In genomic region chr12:113965951-113966797, GRCh38 we compare ENCODE assay signal across 8 cellular contexts. TPM values are rescaled to one million over a fixed set of nuclear protein-coding genes. Genes with fewer than 3 reads are reported as not detected.
A peak's percentile ranks its signal among the peaks of the same experiment; 100 is the strongest.
DNase-seq lines count a peak whose midpoint lies in the region; ATAC-seq, FAIRE-seq and TF ChIP-seq lines count a peak whose summit lies in the region.

A gene with protein sequence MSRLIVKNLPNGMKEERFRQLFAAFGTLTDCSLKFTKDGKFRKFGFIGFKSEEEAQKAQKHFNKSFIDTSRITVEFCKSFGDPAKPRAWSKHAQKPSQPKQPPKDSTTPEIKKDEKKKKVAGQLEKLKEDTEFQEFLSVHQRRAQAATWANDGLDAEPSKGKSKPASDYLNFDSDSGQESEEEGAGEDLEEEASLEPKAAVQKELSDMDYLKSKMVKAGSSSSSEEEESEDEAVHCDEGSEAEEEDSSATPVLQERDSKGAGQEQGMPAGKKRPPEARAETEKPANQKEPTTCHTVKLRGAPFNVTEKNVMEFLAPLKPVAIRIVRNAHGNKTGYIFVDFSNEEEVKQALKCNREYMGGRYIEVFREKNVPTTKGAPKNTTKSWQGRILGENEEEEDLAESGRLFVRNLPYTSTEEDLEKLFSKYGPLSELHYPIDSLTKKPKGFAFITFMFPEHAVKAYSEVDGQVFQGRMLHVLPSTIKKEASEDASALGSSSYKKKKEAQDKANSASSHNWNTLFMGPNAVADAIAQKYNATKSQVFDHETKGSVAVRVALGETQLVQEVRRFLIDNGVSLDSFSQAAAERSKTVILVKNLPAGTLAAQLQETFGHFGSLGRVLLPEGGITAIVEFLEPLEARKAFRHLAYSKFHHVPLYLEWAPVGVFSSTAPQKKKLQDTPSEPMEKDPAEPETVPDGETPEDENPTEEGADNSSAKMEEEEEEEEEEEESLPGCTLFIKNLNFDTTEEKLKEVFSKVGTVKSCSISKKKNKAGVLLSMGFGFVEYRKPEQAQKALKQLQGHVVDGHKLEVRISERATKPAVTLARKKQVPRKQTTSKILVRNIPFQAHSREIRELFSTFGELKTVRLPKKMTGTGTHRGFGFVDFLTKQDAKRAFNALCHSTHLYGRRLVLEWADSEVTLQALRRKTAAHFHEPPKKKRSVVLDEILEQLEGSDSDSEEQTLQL (minus strand): TSS chr12:113966325. CDS start chr12:113966227, 98 bp downstream.

- H3K4me1 ChIP-seq in IMR-90 (ENCODE audit: control insufficient read depth, insufficient read depth, low read length) = no peaks in the 10 kb centered on the region
- peaks cover 17% of the 10 kb centered on the region for H3K4me1 ChIP-seq in OCI-LY7 (ENCODE audit: insufficient read depth, low read length, poor library complexity, severe bottlenecking)
- peaks cover 12% of the 10 kb centered on the region for H3K4me1 ChIP-seq in endothelial cell of umbilical vein (ENCODE audit: control insufficient read depth, extremely low read depth, insufficient read depth, low read length)

- TF ChIP-seq CTCF in IMR-90 (conservative IDR thresholded peaks at IDR 0.05; ENCODE audit: low read depth, low read length) (peak; percentile 95), OCI-LY7 (conservative IDR thresholded peaks at IDR 0.05; ENCODE audit: low read length) (peak; percentile 91), endothelial cell of umbilical vein (IDR thresholded peaks at IDR 0.05; ENCODE audit: extremely low read depth in 1 of 2, insufficient read depth in 1 of 2, low read depth in 1 of 2, low read length in 2 of 2) (peak; percentile 94 to 96)

- ATAC-seq in GM21528 (IDR thresholded peaks at IDR 0.05; ENCODE audit: low FRiP score, unreplicated experiment) = peak; percentile 98
- ATAC-seq in IMR-90 (ENCODE audit: low read depth) = peak; percentile 100

- 0 out of 3 replicates have a peak within 1 kb of the TSS, but pooled peaks have one; percentile 50 for H2BK15ac ChIP-seq in IMR-90 (ENCODE audit: low read depth, low read length)

- peaks cover 18% of the 10 kb centered on the region; the same call in 1 of the 2 replicates for H3K79me2 ChIP-seq in OCI-LY7 (ENCODE audit: insufficient read depth, low read depth, low read length)
- H3K79me2 ChIP-seq in endothelial cell of umbilical vein (ENCODE audit: control insufficient read depth, insufficient read depth, low read length) = peaks cover 20% of the 10 kb centered on the region

- H3K4me3 ChIP-seq in IMR-90 (ENCODE audit: insufficient read depth, low read depth, low read length) (peak within 1 kb of the TSS; percentile 60), OCI-LY7 (ENCODE audit: low read depth, low read length, poor library complexity, severe bottlenecking) (peak within 1 kb of the TSS; percentile 90), endothelial cell of umbilical vein (replicated peaks in 1 of 3; ENCODE audit: insufficient read depth in 1 of 3, low read depth in 1 of 3, low read length in 3 of 3) (peak within 1 kb of the TSS; percentile 54 to 85 (median 84))

- WGBS in IMR-90 (ENCODE audit: extremely low coverage in 2 of 2, insufficient read length in 1 of 2), 2 experiments = 1% methylated on average over 21 of the region's 46 CpGs; no CpG with 5 or more reads in 1 of the 2 experiments

- H3K9me3 ChIP-seq in IMR-90 (ENCODE audit: control insufficient read depth, insufficient read depth, low read length) (no peaks in the 10 kb centered on the region), OCI-LY7 (ENCODE audit: low read length) (no peaks in the 10 kb centered on the region), endothelial cell of umbilical vein (replicated peaks; ENCODE audit: control insufficient read depth, insufficient read depth, low read length) (no peaks in the 10 kb centered on the region)

- H3K4me2 ChIP-seq in IMR-90 (ENCODE audit: low read depth, low read length) = peak within 1 kb of the TSS; percentile 84
- peak within 1 kb of the TSS; percentile 99 for H3K4me2 ChIP-seq in OCI-LY7 (ENCODE audit: low read length)
- H3K4me2 ChIP-seq in endothelial cell of umbilical vein (ENCODE audit: insufficient read depth, low read length) = peak within 1 kb of the TSS; percentile 89

- H3K9me2 ChIP-seq in OCI-LY7 (ENCODE audit: insufficient read depth, low read length) = no peaks in the 10 kb centered on the region

- peak; percentile 62 for TF ChIP-seq RAD21 in IMR-90 (IDR thresholded peaks at IDR 0.05; ENCODE audit: low read length)

- H3K14ac ChIP-seq in IMR-90 (replicated peaks; ENCODE audit: low read depth, low read length) = peak within 1 kb of the TSS; percentile 87

- H2AK5ac ChIP-seq in IMR-90 (ENCODE audit: low read depth, low read length) = no peak within 1 kb of the TSS

- H3K23ac ChIP-seq in IMR-90 (ENCODE audit: low read depth, low read length) = peak within 1 kb of the TSS; percentile 77; the same call in 1 of the 2 replicates

- peak within 1 kb of the TSS; percentile 39 for H2BK5ac ChIP-seq in IMR-90 (ENCODE audit: low read depth, low read length, poor library complexity, severe bottlenecking)

- dilution Hi-C loops in IMR-90 (cut with HindIII; ENCODE audit: low sequenced_read_pairs, unreplicated experiment) = no loop called here
- dilution Hi-C loops in endothelial cell of umbilical vein (cut with MboI; ENCODE audit: extremely low pct_ligation_motif_present, low sequenced_read_pairs) = no loop called here

- DNase-seq in DMS153 (lab: John Stamatoyannopoulos, UW) = peak; percentile 97
- DNase-seq in IMR-90 = peak; percentile 97
- peak; percentile 99 for DNase-seq in OCI-LY7 (ENCODE audit: low spot score)
- peak; percentile 98 for DNase-seq in activated T-cell treated with anti-CD3 and anti-CD28 coated beads for 1 hour (ENCODE audit: low read depth)
- DNase-seq in endothelial cell of umbilical vein (ENCODE audit: low read depth, low spot score) = peak; percentile 98
- peak; percentile 99 for DNase-seq in midbrain (lab: John Stamatoyannopoulos, UW)
- DNase-seq in stimulated activated CD8-positive, alpha-beta memory T cell treated with anti-CD3 and anti-CD28 coated beads, Interleukin-2, amount 100 ng/mL, for 1 hour (ENCODE audit: low read depth in 2 of 2) = peak; percentile 94 to 97

- H3K9ac ChIP-seq in IMR-90 (ENCODE audit: low read depth, low read length) = peak within 1 kb of the TSS; percentile 79
- peak within 1 kb of the TSS; percentile 69 for H3K9ac ChIP-seq in endothelial cell of umbilical vein (replicated peaks; ENCODE audit: extremely low read depth, insufficient read depth, low read length)

- peak; percentile 97 for FAIRE-seq in endothelial cell of umbilical vein (lab: Jason Lieb, UNC)

- peak within 1 kb of the TSS; percentile 84 for H3K4ac ChIP-seq in IMR-90 (ENCODE audit: low read depth, low read length)

- H2BK120ac ChIP-seq in IMR-90 (ENCODE audit: low read depth, low read length) = peak within 1 kb of the TSS; percentile 71

- H3K27me3 ChIP-seq in IMR-90 (ENCODE audit: control insufficient read depth, insufficient read depth, low read length) (peaks cover 5% of the 10 kb centered on the region; the same call in 1 of the 2 replicates), endothelial cell of umbilical vein (ENCODE audit: control insufficient read depth in 2 of 2, insufficient read depth in 2 of 2, low read length in 2 of 2) (peaks cover 0 to 2% of the 10 kb centered on the region in 2 experiments)

- intact Hi-C loops in IMR-90 (cut with micrococcal nuclease) (loop anchor here (1.0 to 5.0 kb wide), 3 partner anchors 431 to 542 kb away; no protein-coding TSS in a partner anchor), OCI-LY7 (cut with micrococcal nuclease; ENCODE audit: unreplicated experiment) (no loop called here), endothelial cell of umbilical vein (cut with micrococcal nuclease) (loop anchor here (1.0 kb wide), 1 partner anchor 542 kb away; no protein-coding TSS in a partner anchor)

- POLR2A ChIA-PET in IMR-90 (lab: Charles Lee; ENCODE audit: unreplicated experiment) (no interaction called here), OCI-LY7 (lab: Charles Lee) (interaction anchor here (0.7 kb wide), 1 partner anchor 631 kb away, joined by 3 read pairs; the partner anchor contains the start of gene SLC8B1), endothelial cell of umbilical vein (lab: Charles Lee) (no interaction called here)

- BruUV-seq in IMR-90 (replicated peaks; lab: Mats Ljungman, UMichigan) (no TSS peak), OCI-LY7 (replicated peaks; lab: Mats Ljungman, UMichigan) (no TSS peak), endothelial cell of umbilical vein (replicated peaks; lab: Mats Ljungman, UMichigan) (no TSS peak)

- H3K36me3 ChIP-seq in IMR-90 (ENCODE audit: control insufficient read depth, insufficient read depth, low read length) (peaks cover 8% of the 10 kb centered on the region), OCI-LY7 (ENCODE audit: insufficient read depth, low read length) (peaks cover 12% of the 10 kb centered on the region), endothelial cell of umbilical vein (ENCODE audit: control insufficient read depth in 2 of 2, extremely low read depth in 1 of 2, insufficient read depth in 2 of 2, low read length in 2 of 2) (peaks cover 6 to 7% of the 10 kb centered on the region in 2 experiments)

- CTCF ChIA-PET in IMR-90 (lab: Yijun Ruan, JAX) (interaction anchor here (0.9 to 1.7 kb wide), 6 partner anchors 9 to 543 kb away, joined by 3 to 18 read pairs (median 4); no protein-coding TSS in a partner anchor), OCI-LY7 (lab: Charles Lee; ENCODE audit: unreplicated experiment) (interaction anchor here (0.9 kb wide), 1 partner anchor 11 kb away, joined by 4 read pairs; no protein-coding TSS in a partner anchor), endothelial cell of umbilical vein (lab: Charles Lee) (interaction anchor here (0.6 to 3.0 kb wide), 12 partner anchors 11 to 1986 kb away, joined by 3 to 37 read pairs (median 4); no protein-coding TSS in a partner anchor)

- peak within 1 kb of the TSS; percentile 70 to 97 for H4K8ac ChIP-seq in IMR-90 (ENCODE audit: low read depth in 2 of 2, low read length in 2 of 2)

- H3K27ac ChIP-seq in IMR-90 (ENCODE audit: insufficient read depth, low read length) (peak within 1 kb of the TSS; percentile 63), OCI-LY7 (ENCODE audit: low read depth, low read length, poor library complexity, severe bottlenecking) (no peak within 1 kb of the TSS), endothelial cell of umbilical vein (ENCODE audit: insufficient read depth, low read depth, low read length) (peak within 1 kb of the TSS; percentile 32)

- TF ChIP-seq POLR2A in IMR-90 (IDR thresholded peaks at IDR 0.05; ENCODE audit: low read depth, low read length) (peak; percentile 80; the same call in 1 of the 2 replicates), endothelial cell of umbilical vein (IDR thresholded peaks at IDR 0.05; ENCODE audit: low read depth, low read length) (peak; percentile 82)

- H4K20me1 ChIP-seq in IMR-90 (ENCODE audit: insufficient read depth, low read length) (no peaks in the 10 kb centered on the region), OCI-LY7 (ENCODE audit: insufficient read depth, low read length) (no peaks in the 10 kb centered on the region), endothelial cell of umbilical vein (replicated peaks; ENCODE audit: control insufficient read depth, extremely low read depth, insufficient read depth, low read length) (no peaks in the 10 kb centered on the region)

- in situ Hi-C loops in IMR-90 (cut with MboI; ENCODE audit: low sequenced_read_pairs) = no loop called here

- H4K91ac ChIP-seq in IMR-90 (ENCODE audit: insufficient read depth, low read depth, low read length) = peak within 1 kb of the TSS; percentile 51; the same call in 1 of the 2 replicates

- 0 out of 2 replicates have a peak within 1 kb of the TSS, but pooled peaks have one; percentile 9 for H3K18ac ChIP-seq in IMR-90 (ENCODE audit: low read depth, low read length)

- H4K5ac ChIP-seq in IMR-90 (ENCODE audit: low read depth, low read length) = peak within 1 kb of the TSS; percentile 80

- peak within 1 kb of the TSS; percentile 92 for H2AK9ac ChIP-seq in IMR-90 (replicated peaks; ENCODE audit: low read depth, low read length, poor library complexity)

- H3K9me1 ChIP-seq in IMR-90 (ENCODE audit: insufficient read depth, low read length) = no peaks in the 10 kb centered on the region
- H3K9me1 ChIP-seq in endothelial cell of umbilical vein (replicated peaks; ENCODE audit: control insufficient read depth, extremely low read depth, insufficient read depth, low read length) = no peaks in the 10 kb centered on the region

- peak within 1 kb of the TSS; percentile 70 for H3K56ac ChIP-seq in IMR-90 (ENCODE audit: extremely low read depth, insufficient read depth, low read length)

- peaks cover 9 to 31% of the 10 kb centered on the region in 2 experiments for H3K79me1 ChIP-seq in IMR-90 (ENCODE audit: low read depth in 1 of 2, low read length in 2 of 2)

- H2AFZ ChIP-seq in IMR-90 (replicated peaks; ENCODE audit: low read length, poor library complexity) = peak within 1 kb of the TSS; percentile 99
- peak within 1 kb of the TSS; percentile 99 for H2AFZ ChIP-seq in OCI-LY7 (ENCODE audit: low read length)
- H2AFZ ChIP-seq in endothelial cell of umbilical vein (ENCODE audit: low read depth, low read length) = peak within 1 kb of the TSS; percentile 98

- 0 out of 2 replicates have a peak within 1 kb of the TSS, but pooled peaks have one; percentile 25 for H2BK20ac ChIP-seq in IMR-90 (ENCODE audit: low read depth, low read length)

RNA-seq across cellular contexts. Expression of the gene that starts here (rescaled TPM):
- 18.3 and 19.2 TPM in 2 replicates for total RNA-seq in IMR-90 (2012; rRNA removed)
- 18.5 and 18.7 TPM in 2 replicates for polyA plus RNA-seq in IMR-90 (2012; rRNA removed)
- 7.8 and 9.3 TPM in 2 replicates for polyA plus RNA-seq in IMR-90 (2012; cell fraction: cytosol; rRNA removed)
- polyA plus RNA-seq in IMR-90 (2012; cell fraction: nucleus; rRNA removed; ENCODE audit: low replicate concordance) = 57.8 and 59.8 TPM in 2 replicates
- total RNA-seq in OCI-LY7 (2014; rRNA removed; shearing (Covaris generic)) = 30.8 and 37.8 TPM in 2 replicates
- 37.7 and 46.2 TPM in 2 replicates for total RNA-seq in OCI-LY7 (2022)
- 34.0 and 34.4 TPM in 2 replicates for total RNA-seq in endothelial cell of umbilical vein
- 13.2 and 15.2 TPM in 2 replicates for polyA plus RNA-seq in endothelial cell of umbilical vein
- 13.0 and 13.2 TPM in 2 replicates for polyA plus RNA-seq in endothelial cell of umbilical vein (2011; cell fraction: cytosol; rRNA removed)
- 53.5 and 55.4 TPM in 2 replicates for polyA plus RNA-seq in endothelial cell of umbilical vein (2011; cell fraction: nucleus; rRNA removed)
- 23.1 and 23.7 TPM in 2 replicates for polyA plus RNA-seq in endothelial cell of umbilical vein (2012)
- 20.0 and 21.5 TPM in 2 replicates for polyA minus RNA-seq in endothelial cell of umbilical vein
- 7.4 TPM for polyA minus RNA-seq in endothelial cell of umbilical vein (2011; cell fraction: cytosol; rRNA and poly(A)+ RNA removed)
- 19.7 and 25.0 TPM in 2 replicates for polyA minus RNA-seq in endothelial cell of umbilical vein (2011; cell fraction: nucleus; rRNA and poly(A)+ RNA removed)
